ENCODE assay signal across 27 cellular contexts in the genomic region with DNA sequence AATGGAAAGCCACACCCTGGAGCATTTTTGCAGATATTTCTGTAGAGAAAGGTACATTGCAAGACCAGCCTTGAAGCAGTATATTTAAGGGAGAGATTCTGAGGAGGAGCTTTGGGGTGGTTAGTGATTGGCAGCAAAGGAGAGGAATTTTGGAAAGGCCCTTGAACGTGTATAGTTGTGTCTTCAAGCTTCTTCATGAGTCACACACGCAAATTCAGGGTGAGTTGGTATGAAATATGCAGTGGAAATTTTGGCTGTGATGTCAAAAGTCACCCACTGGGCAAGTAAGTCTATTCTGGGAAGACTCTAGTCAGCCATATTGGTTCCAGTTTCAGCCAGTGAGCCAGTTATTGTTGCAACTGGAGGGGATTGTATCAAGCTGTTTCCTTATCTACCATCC.
"Had no signal": no experiment of that assay in that cellular context is flagged by ENCODE, and none has a peak within 500 bp of the region (broad histone marks: within the 10 kb centered on the region; RNA-seq: fewer than 3 reads in every experiment).

No MANE protein-coding gene starts in this region.

- H3K9ac ChIP-seq: neural progenitor cell, parathyroid adenoma had no signal

- H3K36me3 ChIP-seq: gastroesophageal sphincter, heart left ventricle, neural progenitor cell, stomach, tibial artery had no signal

- H3K4me2 ChIP-seq: hepatocyte, neural progenitor cell had no signal

- H3K4me3 ChIP-seq: coronary artery, dorsolateral prefrontal cortex, gastroesophageal sphincter, heart left ventricle, hepatocyte, mucosa of descending colon, neural progenitor cell, stomach, tibial artery had no signal

- H3K4me1 ChIP-seq: gastroesophageal sphincter, neural progenitor cell, parathyroid adenoma, stomach, tibial artery had no signal

- H3K27ac ChIP-seq: coronary artery, epithelial cell of prostate, gastroesophageal sphincter, hepatocyte, neural progenitor cell, parathyroid adenoma, stomach, tibial artery had no signal

- FAIRE-seq: kidney had no signal

- H3K4me3 Mint-ChIP-seq: mesothelial cell of epicardium; naive thymus-derived CD4-positive, alpha-beta T cell; nephron; neural progenitor cell; stimulated activated effector memory CD8-positive, alpha-beta T cell treated with anti-CD3 and anti-CD28 coated beads, Interleukin-12 subunit alpha, Interleukin-12 subunit beta, amount 100 ng/mL, for 72 hours; type B pancreatic cell had no signal

- H3K4me1 Mint-ChIP-seq: naive thymus-derived CD4-positive, alpha-beta T cell; nephron; neural progenitor cell; stimulated activated effector memory CD8-positive, alpha-beta T cell treated with anti-CD3 and anti-CD28 coated beads, Interleukin-12 subunit alpha, Interleukin-12 subunit beta, amount 100 ng/mL, for 72 hours had no signal

- H2AFZ ChIP-seq: hepatocyte, neural progenitor cell, parathyroid adenoma had no signal

- DNase-seq: dorsolateral prefrontal cortex; effector CD4-positive, alpha-beta T cell; foreskin fibroblast; heart left ventricle; kidney; mesenchymal stem cell; mucosa of descending colon; naive thymus-derived CD4-positive, alpha-beta T cell; stimulated activated CD4-positive, alpha-beta T cell treated with anti-CD3 and anti-CD28 coated beads, Interleukin-2, amount 100 ng/mL, for 24 hours; stimulated activated CD4-positive, alpha-beta T cell treated with anti-CD3 and anti-CD28 coated beads, Interleukin-4, amount 100 ng/mL, for 24 hours; stimulated activated naive CD4-positive, alpha-beta T cell treated with Interleukin-2 at 50 U/mL for 16 hours; stomach; tibial artery had no signal

- H3K9me3 Mint-ChIP-seq: mesothelial cell of epicardium; naive thymus-derived CD4-positive, alpha-beta T cell; nephron; stimulated activated effector memory CD8-positive, alpha-beta T cell treated with anti-CD3 and anti-CD28 coated beads, Interleukin-12 subunit alpha, Interleukin-12 subunit beta, amount 100 ng/mL, for 72 hours; type B pancreatic cell had no signal

- H3K9me3 ChIP-seq: gastroesophageal sphincter, heart left ventricle, mucosa of descending colon, stomach, tibial artery had no signal

- H3K36me3 Mint-ChIP-seq: mesothelial cell of epicardium; naive thymus-derived CD4-positive, alpha-beta T cell; neural progenitor cell; stimulated activated effector memory CD8-positive, alpha-beta T cell treated with anti-CD3 and anti-CD28 coated beads, Interleukin-12 subunit alpha, Interleukin-12 subunit beta, amount 100 ng/mL, for 72 hours; type B pancreatic cell had no signal

- H3K27me3 ChIP-seq: dorsolateral prefrontal cortex, heart left ventricle, tibial artery had no signal

- H3K79me2 ChIP-seq: hepatocyte, parathyroid adenoma had no signal

- ATAC-seq: esophagus mucosa; gastroesophageal sphincter; heart left ventricle; left lobe of liver; mucosa of descending colon; naive thymus-derived CD4-positive, alpha-beta T cell; sciatic nerve; stimulated activated effector memory CD8-positive, alpha-beta T cell treated with anti-CD3 and anti-CD28 coated beads, Interleukin-12 subunit alpha, Interleukin-12 subunit beta, amount 100 ng/mL, for 72 hours had no signal

- H3K27ac Mint-ChIP-seq: mesothelial cell of epicardium; naive thymus-derived CD4-positive, alpha-beta T cell; nephron; neural progenitor cell; progenitor cell of endocrine pancreas; stimulated activated effector memory CD8-positive, alpha-beta T cell treated with anti-CD3 and anti-CD28 coated beads, Interleukin-12 subunit alpha, Interleukin-12 subunit beta, amount 100 ng/mL, for 72 hours; type B pancreatic cell had no signal
